ENCODE assay signal across 1 cellular context in the genomic region with DNA sequence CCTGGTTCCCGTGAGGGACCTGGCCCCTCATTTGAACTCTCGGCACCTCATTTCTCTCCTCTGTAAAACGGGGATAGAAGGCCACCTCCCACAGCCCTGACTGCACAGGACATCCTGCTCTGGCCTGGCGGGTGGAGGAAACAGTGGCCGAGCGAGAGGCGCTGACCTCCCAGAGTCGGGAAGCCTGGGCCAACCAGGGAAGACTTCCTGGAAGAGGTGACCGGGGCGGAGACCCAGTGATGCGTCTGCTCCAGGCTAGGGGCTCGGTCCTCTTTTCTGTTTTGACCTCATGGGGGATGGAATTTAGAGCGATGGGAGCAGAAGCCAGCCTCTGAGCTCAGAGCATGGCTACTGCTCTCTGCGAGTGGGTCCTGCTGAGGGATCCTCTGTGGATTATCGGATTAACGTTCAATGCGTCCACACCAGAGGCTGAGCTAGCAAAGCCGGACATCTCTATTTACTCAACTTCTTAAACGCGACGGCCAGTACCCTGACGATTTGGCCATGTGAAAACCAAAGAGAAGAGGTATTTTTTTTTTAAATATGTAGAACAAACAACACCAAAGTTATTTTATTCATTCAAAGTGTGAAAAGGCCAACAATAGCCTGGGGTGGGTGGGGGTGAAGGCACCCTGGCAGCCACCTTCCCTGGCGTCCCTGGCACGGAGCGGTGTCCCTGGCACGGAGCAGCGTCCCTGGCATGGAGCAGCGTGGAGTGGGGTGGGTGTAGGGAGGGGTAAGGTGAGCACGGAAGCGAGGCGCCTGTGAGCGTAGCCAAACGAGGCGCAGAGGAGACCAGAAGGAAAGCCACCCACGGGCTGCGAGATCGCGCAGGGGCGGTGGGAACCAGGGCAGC.
TF ChIP-seq lines count a peak whose summit lies in the region.

No MANE protein-coding gene starts in this region.

TF ChIP-seq in HepG2, 621 proteins besides CTCF, POLR2A, EP300 and RAD21:
- peak; percentile 59 for TF ChIP-seq ZFP36 (IDR thresholded peaks at IDR 0.05; ENCODE audit: borderline replicate concordance, low read depth, low read length, partially characterized antibody)
- TF ChIP-seq PHF21A (CRISPR knock-in tag; IDR thresholded peaks at IDR 0.05): no peak
